ENCODE assay signal across 16 cellular contexts in the genomic region with DNA sequence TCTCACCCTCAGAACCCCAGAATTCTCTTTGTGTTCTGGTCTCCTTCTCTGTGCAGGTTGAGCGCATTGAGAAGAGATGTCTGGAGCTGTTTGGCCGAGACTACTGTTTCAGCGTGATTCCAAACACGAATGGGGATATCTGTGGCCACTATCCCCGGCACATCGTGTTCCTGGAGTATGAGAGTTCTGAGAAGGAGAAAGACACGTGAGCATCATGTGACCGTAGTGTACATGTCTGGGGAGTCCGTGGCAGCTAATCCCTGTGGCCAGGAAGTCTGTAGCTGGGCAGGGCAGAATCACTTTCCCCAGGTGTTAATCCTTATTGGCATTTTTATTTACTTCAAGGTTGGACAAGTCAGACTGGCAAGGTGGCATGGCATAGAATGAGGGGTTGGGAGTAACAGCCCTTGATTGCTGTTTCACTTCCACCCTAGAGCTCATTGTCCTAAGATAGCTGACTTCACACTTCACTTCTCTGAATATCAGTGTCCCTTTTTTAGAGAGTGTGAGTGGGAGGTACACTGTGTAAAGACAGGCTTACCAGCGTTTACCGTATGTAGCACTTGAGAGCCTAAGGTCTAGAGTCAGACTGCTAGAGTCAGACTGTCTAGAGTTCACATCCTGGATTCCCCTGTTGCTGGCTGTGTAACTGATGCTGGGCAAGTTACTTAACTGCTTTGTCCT. TPM values are rescaled to one million over a fixed set of nuclear protein-coding genes. Genes with fewer than 3 reads are reported as not detected.
DNase-seq lines count a peak whose midpoint lies in the region; ATAC-seq, FAIRE-seq and TF ChIP-seq lines count a peak whose summit lies in the region.
"Had no signal": no experiment of that assay in that cellular context is flagged by ENCODE, and none has a peak within 500 bp of the region (broad histone marks: within the 10 kb centered on the region; RNA-seq: fewer than 3 reads in every experiment).

No MANE protein-coding gene starts in this region.

- 77 to 81% methylated on average over 11 of the region's 11 CpGs for WGBS in esophagus squamous epithelium, 2 donors
- WGBS in small intestine, 3 donors, result 86 to 95% (median 88%) methylated on average over 11 of the region's 11 CpGs

- intact Hi-C loops in left ventricle myocardium superior (cut with micrococcal nuclease) (no loop called here), esophagus squamous epithelium (cut with DNase I) (no loop called here)

- H3K4me1 ChIP-seq in esophagus squamous epithelium (peaks cover 8 to 21% (median 12%) of the 10 kb centered on the region in 3 donors), small intestine (ENCODE audit: control insufficient read depth in 2 of 2, insufficient read depth in 1 of 2, low read depth in 1 of 2, low read length in 1 of 2) (peaks cover 3 to 4% of the 10 kb centered on the region in 2 donors)
- H3K4me1 ChIP-seq: BE2C had no signal

- no peak overlapping the region for H3K27ac ChIP-seq in esophagus squamous epithelium
- no peak overlapping the region for H3K27ac ChIP-seq in small intestine (ENCODE audit: low read depth in 1 of 2, low read length in 1 of 2)

- peak; percentile 20 for ATAC-seq in GM21447 (IDR thresholded peaks at IDR 0.05; ENCODE audit: unreplicated experiment)
- peak; percentile 49 for ATAC-seq in HG03469 (IDR thresholded peaks at IDR 0.05; ENCODE audit: unreplicated experiment)
- peak; percentile 69 for ATAC-seq in left ventricle myocardium superior

- DNase-seq in GM12865 (ENCODE audit: low read depth) (peak; percentile 41), left ventricle myocardium superior (peak; percentile 39), chondrocyte (ENCODE audit: low spot score) (no peak), esophagus squamous epithelium (lab: John Stamatoyannopoulos, UW) (no peak), inferior parietal cortex (ENCODE audit: extremely low spot score) (no peak), small intestine (no peak)
- DNase-seq: activated naive CD4-positive, alpha-beta T cell treated with anti-CD3 and anti-CD28 coated beads, Interleukin-2, amount 10 ng/mL, durations not matched to agents 7 days and 5 days; BE2C; NCI-H345; stimulated activated CD4-positive, alpha-beta T cell treated with anti-CD3 and anti-CD28 coated beads, Interleukin-4, amount 100 ng/mL, for 24 hours had no signal

- no peaks in the 10 kb centered on the region for H3K9me3 ChIP-seq in esophagus squamous epithelium
- H3K9me3 ChIP-seq in small intestine (ENCODE audit: control insufficient read depth, low read depth), result no peaks in the 10 kb centered on the region
- H3K9me3 ChIP-seq: BE2C had no signal

- no peak overlapping the region for H3K4me3 Mint-ChIP-seq in chondrocyte (ENCODE audit: unreplicated experiment)
- H3K4me3 Mint-ChIP-seq: activated naive CD4-positive, alpha-beta T cell treated with anti-CD3 and anti-CD28 coated beads, Interleukin-2, amount 10 ng/mL, durations not matched to agents 7 days and 5 days; central memory CD8-positive, alpha-beta T cell; stimulated activated naive CD8-positive, alpha-beta T cell treated with anti-CD3 and anti-CD28 coated beads, Interleukin-15, Interleukin-2, amounts not matched to agents 100 ng/mL and 50 ng/mL, for 24 hours had no signal

- peaks cover 17% of the 10 kb centered on the region for H3K4me1 Mint-ChIP-seq in chondrocyte (ENCODE audit: low read depth)

- no peak for TF ChIP-seq POLR2A in esophagus squamous epithelium (IDR thresholded peaks at IDR 0.05)

- H3K4me3 ChIP-seq in GM12865 (ENCODE audit: low read depth, low read length) (no peak overlapping the region), esophagus squamous epithelium (no peak overlapping the region), small intestine (ENCODE audit: low read depth in 1 of 2, low read length in 2 of 2) (no peak overlapping the region)

- no peak for FAIRE-seq in small intestine (lab: Jason Lieb, UNC)
- FAIRE-seq: RCC 7860 had no signal

- peaks cover 22 to 80% (median 22%) of the 10 kb centered on the region in 3 donors for H3K36me3 ChIP-seq in esophagus squamous epithelium
- peaks cover 9 to 17% of the 10 kb centered on the region in 2 donors for H3K36me3 ChIP-seq in small intestine (ENCODE audit: control insufficient read depth in 2 of 2, insufficient read depth in 2 of 2, low read length in 2 of 2)
- H3K36me3 ChIP-seq: BE2C had no signal

- H3K36me3 Mint-ChIP-seq in chondrocyte (ENCODE audit: low read depth), result peaks cover 13% of the 10 kb centered on the region

- TF ChIP-seq CTCF in GM12865 (IDR thresholded peaks at IDR 0.05; ENCODE audit: insufficient read depth, low read depth, low read length, missing control alignments) (no peak), chondrocyte (IDR thresholded peaks at IDR 0.05) (no peak), esophagus squamous epithelium (IDR thresholded peaks at IDR 0.05) (no peak)

- H3K27me3 Mint-ChIP-seq in chondrocyte (ENCODE audit: low read depth), result no peaks in the 10 kb centered on the region
- H3K27me3 Mint-ChIP-seq: activated naive CD4-positive, alpha-beta T cell treated with anti-CD3 and anti-CD28 coated beads, Interleukin-2, amount 10 ng/mL, durations not matched to agents 7 days and 5 days; central memory CD8-positive, alpha-beta T cell; stimulated activated naive CD8-positive, alpha-beta T cell treated with anti-CD3 and anti-CD28 coated beads, Interleukin-15, Interleukin-2, amounts not matched to agents 100 ng/mL and 50 ng/mL, for 24 hours had no signal

- H3K27ac Mint-ChIP-seq in chondrocyte (ENCODE audit: unreplicated experiment), result no peak overlapping the region
- H3K27ac Mint-ChIP-seq: activated naive CD4-positive, alpha-beta T cell treated with anti-CD3 and anti-CD28 coated beads, Interleukin-2, amount 10 ng/mL, durations not matched to agents 7 days and 5 days; stimulated activated naive CD8-positive, alpha-beta T cell treated with anti-CD3 and anti-CD28 coated beads, Interleukin-15, Interleukin-2, amounts not matched to agents 100 ng/mL and 50 ng/mL, for 24 hours had no signal

- H3K27me3 ChIP-seq in esophagus squamous epithelium (no peaks in the 10 kb centered on the region), small intestine (ENCODE audit: control insufficient read depth in 2 of 2, insufficient read depth in 2 of 2, low read length in 2 of 2) (no peaks in the 10 kb centered on the region)
- H3K27me3 ChIP-seq: BE2C had no signal

- H3K9me3 Mint-ChIP-seq in chondrocyte (ENCODE audit: low read depth), result no peaks in the 10 kb centered on the region
- H3K9me3 Mint-ChIP-seq: activated naive CD4-positive, alpha-beta T cell treated with anti-CD3 and anti-CD28 coated beads, Interleukin-2, amount 10 ng/mL, durations not matched to agents 7 days and 5 days; central memory CD8-positive, alpha-beta T cell; stimulated activated naive CD8-positive, alpha-beta T cell treated with anti-CD3 and anti-CD28 coated beads, Interleukin-15, Interleukin-2, amounts not matched to agents 100 ng/mL and 50 ng/mL, for 24 hours had no signal

RNA-seq across cellular contexts. Expression of gene MTMR14, which starts 4.4 kb away (rescaled TPM):
- total RNA-seq in left ventricle myocardium superior (45.3 TPM), chondrocyte (17.1 to 22.2 TPM (median 19.1 TPM) in 3 replicates), esophagus squamous epithelium (10 to 100 TPM; 21.4 to 29.6 (median 22.9) TPM)
- polyA plus RNA-seq in small intestine, result 10 to 100 TPM; 22.0 to 47.0 (median 43.5) TPM

RNA-seq across cellular contexts. Expression of gene CPNE9, which starts 49.9 kb away (rescaled TPM):
- total RNA-seq in left ventricle myocardium superior, result not detected
- total RNA-seq in chondrocyte, result not detected in 3 replicates
- not detected for total RNA-seq in esophagus squamous epithelium
- polyA plus RNA-seq in small intestine, result under 1 TPM in 1 of 3 donors, not detected in 2; 0.92 TPM
- total RNA-seq: pulmonary artery endothelial cell had no signal

Comparison
In these comparisons a context has a peak if more than half of its experiments do, and no peak if none do; other contexts are left out.
1. DNase-seq: peak in GM12865 (single experiment) and left ventricle myocardium superior (single experiment); none in chondrocyte (single experiment), esophagus squamous epithelium (single experiment), inferior parietal cortex (single experiment) and small intestine (single experiment).
2. Peak in every context shown above with its lines, with median percentiles within 50 percentile points of each other: ATAC-seq.